14 cellular contexts compared by ENCODE assay signal in the genomic region with DNA sequence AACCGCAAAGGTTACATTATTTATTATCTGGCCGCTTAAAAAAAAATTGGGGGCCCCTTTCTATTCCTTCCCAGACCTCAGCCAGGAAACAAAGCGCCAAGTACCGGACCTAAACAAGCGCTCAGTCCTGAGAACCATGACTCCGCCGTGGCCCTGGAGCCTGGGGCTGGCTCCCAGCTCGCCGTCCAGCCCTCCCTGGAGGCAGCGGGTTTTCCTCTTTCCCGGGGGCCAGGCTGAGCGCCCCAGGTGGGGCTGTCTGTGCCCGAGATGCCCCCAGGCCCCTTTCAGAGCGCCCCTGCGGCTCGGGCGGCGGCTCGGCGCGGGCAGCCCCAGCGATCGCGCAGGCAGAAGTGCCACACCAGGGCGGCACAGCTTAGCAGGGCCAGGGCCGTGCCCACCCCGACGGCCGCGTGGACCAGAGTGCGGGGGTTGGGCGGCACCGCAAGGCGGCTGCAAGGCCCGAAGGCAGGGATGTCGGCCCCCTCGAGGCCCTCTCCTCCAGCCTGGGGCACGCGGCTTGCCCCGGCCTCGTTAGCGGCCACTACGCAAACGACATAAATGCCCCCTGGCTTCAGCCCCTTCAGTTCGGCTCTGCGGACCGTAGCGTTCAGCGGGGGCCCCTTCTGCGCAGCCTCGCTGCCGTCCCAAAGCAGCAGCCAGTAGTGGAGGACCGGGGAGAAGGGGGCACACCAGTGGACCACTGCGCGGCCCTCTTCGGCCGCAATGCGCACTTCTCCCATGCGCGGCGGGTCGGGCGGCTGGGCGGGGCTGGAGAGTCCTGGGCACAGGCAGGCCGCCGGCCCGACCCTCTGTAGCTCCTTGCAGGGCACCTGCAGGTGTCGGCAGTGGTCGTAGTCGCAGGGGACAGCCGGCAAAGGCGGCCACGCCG. TPM values are rescaled to one million over a fixed set of nuclear protein-coding genes. Genes with fewer than 3 reads are reported as not detected.
A peak's percentile ranks its signal among the peaks of the same experiment; 100 is the strongest.
DNase-seq lines count a peak whose midpoint lies in the region; ATAC-seq and TF ChIP-seq lines count a peak whose summit lies in the region.
"Had no signal": no experiment of that assay in that cellular context is flagged by ENCODE, and none has a peak within 500 bp of the region (broad histone marks: within the 10 kb centered on the region; RNA-seq: fewer than 3 reads in every experiment).

No MANE protein-coding gene starts in this region.

- no peak overlapping the region for H3K27ac Mint-ChIP-seq in activated B cell treated with CpG ODN at 0.5 μM for 24 hours
- peak overlapping the region in 1 of 2 donors; percentile 83 for H3K27ac Mint-ChIP-seq in stimulated activated naive CD8-positive, alpha-beta T cell treated with anti-CD3 and anti-CD28 coated beads, Interleukin-15, amount 100 ng/mL, for 72 hours

- H3K27ac ChIP-seq in left ventricle myocardium inferior (replicated peaks), result peak overlapping the region; percentile 79

- DNase-seq in activated B cell treated with CpG ODN at 0.5 μM for 24 hours (no peak), left ventricle myocardium inferior (peak; percentile 34), medulla oblongata (ENCODE audit: extremely low spot score) (no peak), GM13976 (ENCODE audit: low spot score) (no peak)
- no peak for DNase-seq in stimulated activated naive CD8-positive, alpha-beta T cell treated with anti-CD3 and anti-CD28 coated beads, Interleukin-15, amount 100 ng/mL, for 72 hours
- DNase-seq: activated CD4-positive, alpha-beta T cell treated with anti-CD3 and anti-CD28 coated beads, Interleukin-2, amount 50 U/mL, for 4 hours; anterior cingulate cortex; DMS153; head of caudate nucleus; NCI-H1930; SHP77 had no signal

- CTCF ChIA-PET in activated B cell treated with CpG ODN at 0.5 μM for 24 hours (lab: Charles Lee), result no interaction called here

- no peak overlapping the region for H3K4me3 Mint-ChIP-seq in activated B cell treated with CpG ODN at 0.5 μM for 24 hours
- H3K4me3 Mint-ChIP-seq in stimulated activated naive CD8-positive, alpha-beta T cell treated with anti-CD3 and anti-CD28 coated beads, Interleukin-15, amount 100 ng/mL, for 72 hours, result peak overlapping the region in 1 of 2 donors; percentile 15
- H3K4me3 Mint-ChIP-seq: neural crest cell had no signal

- H3K36me3 ChIP-seq in left ventricle myocardium inferior, result peaks cover 29% of the 10 kb centered on the region

- intact Hi-C loops in activated B cell treated with CpG ODN at 0.5 μM for 24 hours (cut with micrococcal nuclease) (no loop called here), left ventricle myocardium inferior (cut with micrococcal nuclease) (no loop called here)

- in situ Hi-C loops in GM13976 (cut with MboI; ENCODE audit: low sequenced_read_pairs, unreplicated experiment), result no loop called here

- no peaks in the 10 kb centered on the region for H3K9me3 ChIP-seq in left ventricle myocardium inferior (replicated peaks)

- H3K27me3 ChIP-seq in left ventricle myocardium inferior (ENCODE audit: low read depth), result peaks cover 6% of the 10 kb centered on the region

- no peak for TF ChIP-seq CTCF in activated B cell treated with CpG ODN at 0.5 μM for 24 hours (IDR thresholded peaks at IDR 0.05)
- no peak for TF ChIP-seq CTCF in left ventricle myocardium inferior (IDR thresholded peaks at IDR 0.05; ENCODE audit: borderline replicate concordance)
- TF ChIP-seq CTCF in GM13976 (IDR thresholded peaks at IDR 0.05; ENCODE audit: borderline replicate concordance, control extremely low read depth, extremely low read depth, insufficient read depth, missing control alignments), result no peak

- no peaks in the 10 kb centered on the region for H3K9me3 Mint-ChIP-seq in activated B cell treated with CpG ODN at 0.5 μM for 24 hours
- no peaks in the 10 kb centered on the region for H3K9me3 Mint-ChIP-seq in stimulated activated naive CD8-positive, alpha-beta T cell treated with anti-CD3 and anti-CD28 coated beads, Interleukin-15, amount 100 ng/mL, for 72 hours
- H3K9me3 Mint-ChIP-seq: neural crest cell had no signal

- H3K4me3 ChIP-seq in left ventricle myocardium inferior, result peak overlapping the region; percentile 61

- POLR2A ChIA-PET in activated B cell treated with CpG ODN at 0.5 μM for 24 hours (lab: Charles Lee), result interaction anchor here (0.6 to 1.6 kb wide), 5 partner anchors 20 to 128 kb away, joined by 3 to 8 read pairs (median 3); a partner anchor contains a TSS

- peaks cover 23% of the 10 kb centered on the region for H3K36me3 Mint-ChIP-seq in activated B cell treated with CpG ODN at 0.5 μM for 24 hours (ENCODE audit: low read depth)

- no peaks in the 10 kb centered on the region for H3K4me1 Mint-ChIP-seq in activated B cell treated with CpG ODN at 0.5 μM for 24 hours
- peaks cover 6% of the 10 kb centered on the region for H3K4me1 Mint-ChIP-seq in stimulated activated naive CD8-positive, alpha-beta T cell treated with anti-CD3 and anti-CD28 coated beads, Interleukin-15, amount 100 ng/mL, for 72 hours

- peak; percentile 28 for ATAC-seq in activated B cell treated with CpG ODN at 0.5 μM for 24 hours (ENCODE audit: low read depth)
- ATAC-seq in stimulated activated naive CD8-positive, alpha-beta T cell treated with anti-CD3 and anti-CD28 coated beads, Interleukin-15, amount 100 ng/mL, for 72 hours, result peak; percentile 35
- ATAC-seq in HG02588 (IDR thresholded peaks at IDR 0.05; ENCODE audit: unreplicated experiment), result no peak
- ATAC-seq: HCT116 had no signal

- peaks cover 31% of the 10 kb centered on the region for H3K4me1 ChIP-seq in left ventricle myocardium inferior

- peaks cover 7% of the 10 kb centered on the region for H3K27me3 Mint-ChIP-seq in activated B cell treated with CpG ODN at 0.5 μM for 24 hours
- H3K27me3 Mint-ChIP-seq in stimulated activated naive CD8-positive, alpha-beta T cell treated with anti-CD3 and anti-CD28 coated beads, Interleukin-15, amount 100 ng/mL, for 72 hours, result peaks cover 12% of the 10 kb centered on the region

RNA-seq across cellular contexts. Expression of a gene that starts 1.6 kb away (rescaled TPM):
- 0.13 and 0.17 TPM in 2 replicates for total RNA-seq in activated B cell treated with CpG ODN at 0.5 μM for 24 hours
- total RNA-seq in left ventricle myocardium inferior, result 2.7 TPM

RNA-seq across cellular contexts. Expression of a gene that starts 8.9 kb away (rescaled TPM):
- total RNA-seq in activated B cell treated with CpG ODN at 0.5 μM for 24 hours, result 204 and 205 TPM in 2 replicates
- 82.3 TPM for total RNA-seq in left ventricle myocardium inferior

RNA-seq across cellular contexts. Expression of a gene that starts 15.7 kb away (rescaled TPM):
- total RNA-seq in activated B cell treated with CpG ODN at 0.5 μM for 24 hours (19.1 and 24.9 TPM in 2 replicates), left ventricle myocardium inferior (2.1 TPM)

RNA-seq across cellular contexts. Expression of a gene that starts 16.3 kb away (rescaled TPM):
- total RNA-seq in activated B cell treated with CpG ODN at 0.5 μM for 24 hours, result 8.3 and 9.4 TPM in 2 replicates
- 6.9 TPM for total RNA-seq in left ventricle myocardium inferior

RNA-seq across cellular contexts. Expression of a gene that starts 19.5 kb away (rescaled TPM):
- total RNA-seq in activated B cell treated with CpG ODN at 0.5 μM for 24 hours (18.6 and 27.8 TPM in 2 replicates), left ventricle myocardium inferior (18.4 TPM)
